In the genomic region with DNA sequence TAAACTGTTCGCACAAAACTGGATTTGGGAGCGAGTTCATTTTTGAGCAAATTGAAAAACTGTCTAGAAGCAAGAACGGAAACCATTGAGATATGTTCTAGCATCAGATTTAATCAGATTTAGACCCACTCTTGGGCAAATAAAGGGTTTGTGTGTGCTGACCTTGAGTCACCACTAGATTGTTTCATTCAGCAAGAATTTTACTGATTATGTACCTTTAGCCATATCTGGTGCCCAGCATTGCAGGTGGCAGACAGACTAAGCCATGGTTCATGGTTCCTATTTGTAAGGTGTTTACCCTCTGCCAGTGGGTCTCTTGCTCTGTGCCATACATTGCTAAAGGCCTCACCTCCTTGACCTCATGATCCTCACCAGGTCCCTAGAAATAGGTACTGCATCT, we compare ENCODE assay signal across 8 cellular contexts. TPM values are rescaled to one million over a fixed set of nuclear protein-coding genes. Genes with fewer than 3 reads are reported as not detected.
DNase-seq lines count a peak whose midpoint lies in the region; ATAC-seq, FAIRE-seq and TF ChIP-seq lines count a peak whose summit lies in the region.

No MANE protein-coding gene starts in this region.

- H2AFZ ChIP-seq in PC-9: no peak overlapping the region

- no peaks in the 10 kb centered on the region for H3K27me3 Mint-ChIP-seq in endodermal cell (ENCODE audit: insufficient read depth)

- peaks cover 20% of the 10 kb centered on the region for H4K20me1 ChIP-seq in PC-9 (ENCODE audit: insufficient read depth)

- no peaks in the 10 kb centered on the region for H3K9me3 Mint-ChIP-seq in endodermal cell

- 92 to 94% methylated on average over 3 of the region's 3 CpGs for WGBS in endodermal cell (ENCODE audit: insufficient coverage in 1 of 2, insufficient read length in 1 of 2), 2 experiments
- WGBS in pancreas, 2 donors: 30 to 35% methylated on average over 3 of the region's 3 CpGs

- TF ChIP-seq CTCF in GM06990 (IDR thresholded peaks at IDR 0.05; ENCODE audit: insufficient read depth, low read length, poor library complexity, severe bottlenecking) (no peak), PC-9 (conservative IDR thresholded peaks at IDR 0.05) (no peak), endodermal cell (conservative IDR thresholded peaks at IDR 0.05) (no peak), pancreas (IDR thresholded peaks at IDR 0.05) (no peak)

- POLR2A ChIA-PET in PC-9 (lab: Charles Lee; ENCODE audit: unreplicated experiment): no interaction called here

- CTCF ChIA-PET in PC-9 (lab: Charles Lee): no interaction called here

- no peaks in the 10 kb centered on the region for H3F3A ChIP-seq in PC-9 (ENCODE audit: insufficient read depth, low read depth)

- H3K4me2 ChIP-seq in PC-9: peak overlapping the region; percentile 82

- H3K9me3 ChIP-seq in PC-9 (ENCODE audit: insufficient read depth, low read depth): no peaks in the 10 kb centered on the region
- no peaks in the 10 kb centered on the region for H3K9me3 ChIP-seq in endodermal cell (ENCODE audit: control insufficient read depth, low read length)
- no peaks in the 10 kb centered on the region for H3K9me3 ChIP-seq in pancreas

- H3K27ac ChIP-seq in PC-9 (no peak overlapping the region), endodermal cell (ENCODE audit: low read depth, low read length) (no peak overlapping the region), pancreas (peak overlapping the region in 3 of 4 donors; percentile 85 to 97 (median 90))

- H3K79me2 ChIP-seq in PC-9 (ENCODE audit: low read depth): peaks cover 42% of the 10 kb centered on the region

- peak in 3 of 4 donors; percentile 9 to 29 (median 27) for ATAC-seq in pancreas

- H3K9me2 ChIP-seq in PC-9 (ENCODE audit: insufficient read depth): no peaks in the 10 kb centered on the region

- H3K9ac ChIP-seq in endodermal cell (ENCODE audit: extremely low read depth, low read length, poor library complexity, severe bottlenecking): peak overlapping the region; percentile 83

- intact Hi-C loops in PC-9 (cut with micrococcal nuclease; ENCODE audit: unreplicated experiment) (no loop called here), pancreas (cut with DNase I) (no loop called here)

- H3K27me3 ChIP-seq in GM06990 (replicated peaks; ENCODE audit: control insufficient read depth, insufficient read depth, low read length) (no peaks in the 10 kb centered on the region), PC-9 (ENCODE audit: insufficient read depth, low read depth) (no peaks in the 10 kb centered on the region), endodermal cell (ENCODE audit: control insufficient read depth, insufficient read depth, low read length, poor library complexity, severe bottlenecking) (no peaks in the 10 kb centered on the region), pancreas (no peaks in the 10 kb centered on the region)

- H3K27ac Mint-ChIP-seq in endodermal cell: peak overlapping the region; percentile 96

- DNase-seq in GM06990 (ENCODE audit: extremely low read depth, insufficient read length) (no peak), PC-9 (peak in 1 of 2 experiments; percentile 52), endodermal cell (no peak), pancreas (no peak), NCI-H1092 treated with DMSO at 0.1 percent for 48 hours (lab: John Stamatoyannopoulos, UW) (no peak), medulla oblongata (ENCODE audit: extremely low spot score) (no peak), D341Med (ENCODE audit: low spot score) (no peak)
- no peak for DNase-seq in stimulated activated CD4-positive, alpha-beta T cell treated with anti-CD3 and anti-CD28 coated beads, Interleukin-4, amount 100 ng/mL, for 24 hours

- no TSS peak for BruUV-seq in PC-9 (replicated peaks; lab: Mats Ljungman, UMichigan)

- H3K4me1 Mint-ChIP-seq in endodermal cell: peaks cover 16% of the 10 kb centered on the region

- no peak for FAIRE-seq in pancreas (lab: Jason Lieb, UNC)

- H3K36me3 ChIP-seq in GM06990 (ENCODE audit: control insufficient read depth, insufficient read depth, low read length) (peaks cover 13% of the 10 kb centered on the region), PC-9 (ENCODE audit: low read depth) (peaks cover 14% of the 10 kb centered on the region; the same call in 1 of the 2 replicates), endodermal cell (ENCODE audit: control insufficient read depth, insufficient read depth, low read length) (peaks cover 40% of the 10 kb centered on the region), pancreas (peaks cover 3 to 25% (median 8%) of the 10 kb centered on the region in 3 donors)

- H3K4me1 ChIP-seq in PC-9 (replicated peaks; ENCODE audit: insufficient read depth): peaks cover 12% of the 10 kb centered on the region
- peaks cover 8% of the 10 kb centered on the region for H3K4me1 ChIP-seq in endodermal cell (ENCODE audit: control insufficient read depth, insufficient read depth, low read length)
- peaks cover 13 to 17% (median 16%) of the 10 kb centered on the region in 3 donors for H3K4me1 ChIP-seq in pancreas

- H3K36me3 Mint-ChIP-seq in endodermal cell (ENCODE audit: low read depth): peaks cover 39% of the 10 kb centered on the region

- H3K4me3 Mint-ChIP-seq in endodermal cell: peak overlapping the region; percentile 86

- H3K4me3 ChIP-seq in GM06990 (replicated peaks; ENCODE audit: low read depth, low read length) (peak overlapping the region; percentile 89), PC-9 (peak overlapping the region; percentile 73; the same call in 1 of the 2 replicates), endodermal cell (ENCODE audit: low read length) (peak overlapping the region; percentile 97), pancreas (peak overlapping the region in 2 of 4 donors; percentile 77 to 93)

RNA-seq across cellular contexts. Expression of gene NUDC, which starts 1.4 kb away (rescaled TPM):
- 93.6 and 104 TPM in 2 replicates for total RNA-seq in PC-9 (2021)
- 100 to 1,000 TPM; 103 to 120 TPM for total RNA-seq in endodermal cell
- polyA plus RNA-seq in endodermal cell (2013, experiment 1 of 2): 84.1 TPM
- 80.0 TPM for polyA plus RNA-seq in endodermal cell (2013, experiment 2 of 2)
- 10 to 100 TPM; 25.6 to 42.5 (median 31.5) TPM for total RNA-seq in pancreas
- 10 to 100 TPM; 42.8 to 54.1 TPM for polyA plus RNA-seq in pancreas

RNA-seq across cellular contexts. Expression of gene NR0B2, which starts 9.1 kb away (rescaled TPM):
- total RNA-seq in PC-9 (2021) (not detected in 2 replicates), endodermal cell (not detected), pancreas (10 to 100 TPM in 4 of 6 donors, 1 to 10 TPM in 2; 7.5 to 29.4 (median 11.4) TPM)
- polyA plus RNA-seq in endodermal cell (2013, experiment 1 of 2): not detected
- not detected for polyA plus RNA-seq in endodermal cell (2013, experiment 2 of 2)
- 10 to 100 TPM; 20.9 to 37.5 TPM for polyA plus RNA-seq in pancreas

RNA-seq across cellular contexts. Expression of gene GPATCH3, which starts 22.6 kb away (rescaled TPM):
- total RNA-seq in PC-9 (2021): 13.1 and 16.7 TPM in 2 replicates
- 10 to 100 TPM; 21.3 to 23.2 TPM for total RNA-seq in endodermal cell
- 11.5 TPM for polyA plus RNA-seq in endodermal cell (2013, experiment 1 of 2)
- 11.3 TPM for polyA plus RNA-seq in endodermal cell (2013, experiment 2 of 2)
- total RNA-seq in pancreas: 1 to 10 TPM; 3.9 to 8.0 (median 6.1) TPM
- 10 to 100 TPM; 13.9 to 18.1 TPM for polyA plus RNA-seq in pancreas

RNA-seq across cellular contexts. Expression of gene GPN2, which starts 32.8 kb away (rescaled TPM):
- total RNA-seq in PC-9 (2021) (23.8 and 30.6 TPM in 2 replicates), endodermal cell (10 to 100 TPM; 32.6 to 38.5 TPM), pancreas (10 to 100 TPM in 5 of 6 donors, 1 to 10 TPM in 1; 9.4 to 14.1 (median 11.3) TPM)
- polyA plus RNA-seq in endodermal cell (2013, experiment 1 of 2): 24.5 TPM
- polyA plus RNA-seq in endodermal cell (2013, experiment 2 of 2): 21.1 TPM
- 10 to 100 TPM; 11.8 to 14.2 TPM for polyA plus RNA-seq in pancreas

RNA-seq across cellular contexts. Expression of gene KDF1, which starts 37.4 kb away (rescaled TPM):
- total RNA-seq in PC-9 (2021): 20.5 and 21.3 TPM in 2 replicates
- 10 to 100 TPM; 17.2 to 22.7 TPM for total RNA-seq in endodermal cell
- 3.1 TPM for polyA plus RNA-seq in endodermal cell (2013, experiment 1 of 2)
- polyA plus RNA-seq in endodermal cell (2013, experiment 2 of 2): 2.4 TPM
- 10 to 100 TPM in 2 of 6 donors, 1 to 10 TPM in 4; 7.2 to 11.7 (median 8.9) TPM for total RNA-seq in pancreas
- polyA plus RNA-seq in pancreas: 10 to 100 TPM in 1 of 2 donors, 1 to 10 TPM in 1; 8.8 to 13.7 TPM

Comparison
In these comparisons a context has a peak if more than half of its experiments do, and no peak if none do; other contexts are left out.
1. H3K27ac ChIP-seq: peak in pancreas (3 of 4); none in PC-9 (single experiment) and endodermal cell (single experiment).